ENCODE assay signal across 8 cellular contexts in genomic region chr12:10998204-10998603, GRCh38. TPM values are rescaled to one million over a fixed set of nuclear protein-coding genes. Genes with fewer than 3 reads are reported as not detected.
"Had no signal": no experiment of that assay in that cellular context is flagged by ENCODE, and none has a peak within 500 bp of the region (broad histone marks: within the 10 kb centered on the region; RNA-seq: fewer than 3 reads in every experiment).

TSS of gene TAS2R20 (minus strand) at chr12:10998304. CDS start at chr12:10997875, 429 bp downstream.

- H3K27ac ChIP-seq: GM23248 had no signal

- H3K27ac Mint-ChIP-seq: GM23338, HFFc6 had no signal

- DNase-seq: GM23248, GOT3, H9, HCEC 1CT, HFFc6 had no signal

- H3K4me1 ChIP-seq: HAP-1 had no signal

- H3K4me1 Mint-ChIP-seq: GM23338, H9 had no signal

- H3K4me3 ChIP-seq: GM23248, GM23338, HAP-1 had no signal

- H2AFZ ChIP-seq: GM23248, GM23338 had no signal

- ATAC-seq: GM23338, HCT116 had no signal

- H3K9me3 Mint-ChIP-seq: GM23338, HFFc6 had no signal

- H3K9me3 ChIP-seq: HAP-1 had no signal

- H3K36me3 ChIP-seq: HAP-1 had no signal

- H3K4me2 ChIP-seq: GM23338 had no signal

- H3K9ac ChIP-seq: GM23248 had no signal

- H3K4me3 Mint-ChIP-seq: GM23338, H9, HFFc6 had no signal

RNA-seq across cellular contexts. Expression of gene TAS2R20, which starts in this region (rescaled TPM):
- polyA plus RNA-seq: GM23248, GM23338 had no signal
